1 cellular context compared by ENCODE assay signal in the genomic region with DNA sequence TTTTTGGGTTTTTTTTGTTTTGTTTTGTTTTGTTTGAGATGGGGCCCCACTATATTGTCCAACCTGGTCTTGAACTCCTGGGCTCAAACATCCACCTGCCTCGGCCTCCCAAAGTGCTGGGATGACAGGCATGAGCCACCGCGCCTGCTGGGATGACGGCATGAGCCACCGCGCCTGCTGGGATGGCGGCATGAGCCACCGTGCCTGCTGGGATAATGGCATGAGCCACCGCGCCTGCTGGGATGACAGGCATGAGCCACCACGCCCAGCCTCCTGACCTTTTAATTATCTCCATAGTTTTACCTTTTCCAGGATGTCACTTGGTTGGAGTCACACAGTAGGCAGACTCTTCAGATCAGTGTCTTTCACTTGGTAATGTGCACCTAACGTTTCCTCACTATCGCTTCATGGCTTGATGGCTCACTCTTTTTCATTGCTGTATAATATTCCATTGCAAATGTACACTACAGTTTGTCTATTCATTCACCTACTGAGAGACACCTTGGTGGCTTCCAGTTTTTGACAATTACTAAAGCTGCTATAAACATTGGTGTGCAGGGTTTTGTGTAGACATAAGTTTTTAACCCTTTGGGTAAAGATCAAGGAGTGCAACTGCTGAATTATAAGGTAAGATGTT.
TF ChIP-seq lines count a peak whose summit lies in the region.

No MANE protein-coding gene starts in this region.

TF ChIP-seq in HEK293, 187 proteins besides CTCF, POLR2A, EP300 and RAD21 (continued from another document):
- TF ChIP-seq, protein P1, sequence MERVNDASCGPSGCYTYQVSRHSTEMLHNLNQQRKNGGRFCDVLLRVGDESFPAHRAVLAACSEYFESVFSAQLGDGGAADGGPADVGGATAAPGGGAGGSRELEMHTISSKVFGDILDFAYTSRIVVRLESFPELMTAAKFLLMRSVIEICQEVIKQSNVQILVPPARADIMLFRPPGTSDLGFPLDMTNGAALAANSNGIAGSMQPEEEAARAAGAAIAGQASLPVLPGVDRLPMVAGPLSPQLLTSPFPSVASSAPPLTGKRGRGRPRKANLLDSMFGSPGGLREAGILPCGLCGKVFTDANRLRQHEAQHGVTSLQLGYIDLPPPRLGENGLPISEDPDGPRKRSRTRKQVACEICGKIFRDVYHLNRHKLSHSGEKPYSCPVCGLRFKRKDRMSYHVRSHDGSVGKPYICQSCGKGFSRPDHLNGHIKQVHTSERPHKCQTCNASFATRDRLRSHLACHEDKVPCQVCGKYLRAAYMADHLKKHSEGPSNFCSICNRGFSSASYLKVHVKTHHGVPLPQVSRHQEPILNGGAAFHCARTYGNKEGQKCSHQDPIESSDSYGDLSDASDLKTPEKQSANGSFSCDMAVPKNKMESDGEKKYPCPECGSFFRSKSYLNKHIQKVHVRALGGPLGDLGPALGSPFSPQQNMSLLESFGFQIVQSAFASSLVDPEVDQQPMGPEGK (tag by site-specific recombination; IDR thresholded peaks at IDR 0.05), result no peak
- TF ChIP-seq, protein P2, sequence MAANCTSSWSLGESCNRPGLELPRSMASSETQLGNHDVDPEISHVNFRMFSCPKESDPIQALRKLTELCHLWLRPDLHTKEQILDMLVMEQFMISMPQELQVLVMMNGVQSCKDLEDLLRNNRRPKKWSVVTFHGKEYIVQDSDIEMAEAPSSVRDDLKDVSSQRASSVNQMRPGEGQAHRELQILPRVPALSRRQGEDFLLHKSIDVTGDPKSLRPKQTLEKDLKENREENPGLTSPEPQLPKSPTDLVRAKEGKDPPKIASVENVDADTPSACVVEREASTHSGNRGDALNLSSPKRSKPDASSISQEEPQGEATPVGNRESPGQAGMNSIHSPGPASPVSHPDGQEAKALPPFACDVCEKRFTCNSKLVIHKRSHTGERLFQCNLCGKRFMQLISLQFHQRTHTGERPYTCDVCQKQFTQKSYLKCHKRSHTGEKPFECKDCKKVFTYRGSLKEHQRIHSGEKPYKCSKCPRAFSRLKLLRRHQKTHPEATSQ (tag by site-specific recombination; IDR thresholded peaks at IDR 0.05), result 0 out of 2 replicates have a peak, but pooled peaks have one; percentile 10
- TF ChIP-seq ZNF146 (tag by site-specific recombination; IDR thresholded peaks at IDR 0.05) (peak; percentile 100), FEZF1 (tag by site-specific recombination; IDR thresholded peaks at IDR 0.05) (no peak), ZIC2 (tag by site-specific recombination; IDR thresholded peaks at IDR 0.05) (peak; percentile 90), ZNF837 (tag by site-specific recombination; IDR thresholded peaks at IDR 0.05) (no peak)
TF ChIP-seq in HEK293: peak in this region for 5.
